ENCODE assay signal across 14 cellular contexts in the genomic region with DNA sequence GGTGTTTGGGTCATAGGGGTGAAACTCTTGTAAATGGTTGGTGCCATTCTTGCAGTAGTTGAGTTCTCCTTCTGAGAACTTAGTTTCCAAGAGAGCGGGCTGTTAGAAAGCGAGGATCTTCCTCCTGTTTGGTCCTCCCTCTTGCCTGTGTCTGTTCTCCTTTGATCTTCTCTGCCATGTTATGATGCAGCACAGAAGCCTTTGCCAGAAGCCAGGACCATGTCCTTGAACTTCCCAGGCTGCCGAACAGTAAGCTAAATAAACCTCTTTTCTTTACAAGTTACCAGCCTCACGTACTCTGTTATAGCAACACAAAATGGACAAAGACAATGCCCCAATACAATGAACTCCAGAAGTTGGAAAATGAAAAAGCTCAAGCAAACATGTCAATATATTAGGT. TPM values are rescaled to one million over a fixed set of nuclear protein-coding genes. Genes with fewer than 3 reads are reported as not detected.
"Had no signal": no experiment of that assay in that cellular context is flagged by ENCODE, and none has a peak within 500 bp of the region (broad histone marks: within the 10 kb centered on the region; RNA-seq: fewer than 3 reads in every experiment).

No MANE protein-coding gene starts in this region.

RNA-seq across cellular contexts. Expression of gene CA4, which starts 40.3 kb away (rescaled TPM):
- total RNA-seq: activated B cell treated with CpG ODN at 0.5 μM for 24 hours; activated CD4-positive, alpha-beta memory T cell treated with anti-CD3 and anti-CD28 coated beads for 36 hours; activated CD4-positive, alpha-beta memory T cell treated with anti-CD3 and anti-CD28 coated beads, Interleukin-2, amount 10 ng/mL, durations not matched to agents 7 days and 5 days; activated CD4-positive, alpha-beta T cell treated with anti-CD3 and anti-CD28 coated beads for 36 hours; activated CD4-positive, alpha-beta T cell treated with anti-CD3 and anti-CD28 coated beads, Interleukin-2, amount 10 ng/mL, durations not matched to agents 24 days and 14 days; activated CD4-positive, alpha-beta T cell treated with anti-CD3 and anti-CD28 coated beads, Interleukin-2, amount 10 ng/mL, durations not matched to agents 7 days and 5 days; activated CD8-positive, alpha-beta memory T cell treated with anti-CD3 and anti-CD28 coated beads for 36 hours; activated CD8-positive, alpha-beta memory T cell treated with anti-CD3 and anti-CD28 coated beads, Interleukin-2, amount 10 ng/mL, durations not matched to agents 7 days and 5 days; activated CD8-positive, alpha-beta T cell treated with anti-CD3 and anti-CD28 coated beads for 36 hours; activated CD8-positive, alpha-beta T cell treated with anti-CD3 and anti-CD28 coated beads, Interleukin-2, amount 10 ng/mL, durations not matched to agents 7 days and 5 days; T-cell; T-helper 1 cell treated with Interleukin-12 subunit alpha and Interleukin-12 subunit beta and Interleukin-4 antibody, amounts not matched to agents 30 ng/mL and 1 ng/mL, for 36 hours; T-helper 17 cell; T-helper 2 cell treated with Interferon-gamma antibody and Interleukin-4, amounts not matched to agents 100 ng/mL and 5 ng/mL, for 36 hours had no signal
